1 cellular context compared by ENCODE assay signal in genomic region chr16:89422905-89423630, GRCh38.
TF ChIP-seq lines count a peak whose summit lies in the region.

No MANE protein-coding gene starts in this region.

TF ChIP-seq in HepG2, 621 proteins besides CTCF, POLR2A, EP300 and RAD21 (continued from another document and continues in another):
- TF ChIP-seq ATF6 (CRISPR knock-in tag; conservative IDR thresholded peaks at IDR 0.05) (no peak), HNF4G (IDR thresholded peaks at IDR 0.05; ENCODE audit: borderline replicate concordance, low read depth, low read length) (no peak), HNF4G (CRISPR knock-in tag; IDR thresholded peaks at IDR 0.05; ENCODE audit: borderline replicate concordance, low read depth) (no peak), ZNF768 (CRISPR knock-in tag; IDR thresholded peaks at IDR 0.05) (no peak), ZFP36L1 (CRISPR knock-in tag; IDR thresholded peaks at IDR 0.05) (no peak), PHF8 (CRISPR knock-in tag; IDR thresholded peaks at IDR 0.05) (no peak; the same call in 1 of the 2 replicates), ARHGAP35 (CRISPR knock-in tag; IDR thresholded peaks at IDR 0.05; ENCODE audit: borderline replicate concordance) (peak; percentile 36; the same call in 1 of the 2 replicates), HCFC1 (IDR thresholded peaks at IDR 0.05; ENCODE audit: low read depth, low read length) (no peak), ZNF530 (CRISPR knock-in tag; IDR thresholded peaks at IDR 0.05; ENCODE audit: low read depth) (no peak), SALL1 (CRISPR knock-in tag; IDR thresholded peaks at IDR 0.05) (peak; percentile 90), ZNF432 (CRISPR knock-in tag; IDR thresholded peaks at IDR 0.05; ENCODE audit: borderline replicate concordance) (no peak), CERS6 (CRISPR knock-in tag; IDR thresholded peaks at IDR 0.05) (no peak), ARNT2 (CRISPR knock-in tag; IDR thresholded peaks at IDR 0.05; ENCODE audit: low read depth) (no peak), ZSCAN22 (CRISPR knock-in tag; IDR thresholded peaks at IDR 0.05) (no peak), KAT8 (CRISPR knock-in tag; IDR thresholded peaks at IDR 0.05) (peak; percentile 56; the same call in 1 of the 2 replicates), NCOA2 (CRISPR knock-in tag; IDR thresholded peaks at IDR 0.05) (peak; percentile 25; the same call in 1 of the 2 replicates), SRSF9 (IDR thresholded peaks at IDR 0.05; ENCODE audit: borderline replicate concordance, insufficient read depth, low read depth, low read length, poor library complexity, severe bottlenecking) (no peak), ZNF350 (CRISPR knock-in tag; IDR thresholded peaks at IDR 0.05; ENCODE audit: borderline replicate concordance, low read depth) (0 out of 2 replicates have a peak, but pooled peaks have one; percentile 45), PBX3 (CRISPR knock-in tag; IDR thresholded peaks at IDR 0.05; ENCODE audit: borderline replicate concordance) (no peak), FOSL1 (CRISPR knock-in tag; IDR thresholded peaks at IDR 0.05; ENCODE audit: borderline replicate concordance) (no peak), JUNB (CRISPR knock-in tag; IDR thresholded peaks at IDR 0.05; ENCODE audit: borderline replicate concordance) (no peak), TEAD3 (CRISPR knock-in tag; optimal IDR thresholded peaks at IDR 0.05; ENCODE audit: borderline replicate concordance) (peak; percentile 54), DPF2 (CRISPR knock-in tag; IDR thresholded peaks at IDR 0.05; ENCODE audit: borderline replicate concordance, low read depth) (peak; percentile 48; the same call in 1 of the 2 replicates), CHD2 (IDR thresholded peaks at IDR 0.05; ENCODE audit: low read depth, low read length) (no peak), ATF2 (CRISPR knock-in tag; IDR thresholded peaks at IDR 0.05) (peak; percentile 28), THRA (CRISPR knock-in tag; IDR thresholded peaks at IDR 0.05; ENCODE audit: borderline replicate concordance) (no peak), ZBTB38 (CRISPR knock-in tag; IDR thresholded peaks at IDR 0.05) (peak; percentile 47; the same call in 1 of the 2 replicates), ZNF232 (CRISPR knock-in tag; IDR thresholded peaks at IDR 0.05; ENCODE audit: borderline replicate concordance) (peak; percentile 74; the same call in 1 of the 2 replicates), MIXL1 (CRISPR knock-in tag; IDR thresholded peaks at IDR 0.05) (no peak), ZBTB1 (CRISPR knock-in tag; IDR thresholded peaks at IDR 0.05; ENCODE audit: borderline replicate concordance) (no peak), ZBTB10 (CRISPR knock-in tag; IDR thresholded peaks at IDR 0.05; ENCODE audit: borderline replicate concordance) (no peak; the same call in 1 of the 2 replicates), ZNF597 (CRISPR knock-in tag; IDR thresholded peaks at IDR 0.05) (no peak), RBAK (CRISPR knock-in tag; IDR thresholded peaks at IDR 0.05) (no peak), ZNF121 (CRISPR knock-in tag; IDR thresholded peaks at IDR 0.05) (no peak), RFX3 (CRISPR knock-in tag; IDR thresholded peaks at IDR 0.05) (no peak), NFYB (CRISPR knock-in tag; IDR thresholded peaks at IDR 0.05) (peak; percentile 49; the same call in 1 of the 2 replicates), PHF20 (CRISPR knock-in tag; IDR thresholded peaks at IDR 0.05) (no peak), KDM1A (CRISPR knock-in tag; IDR thresholded peaks at IDR 0.05) (no peak), ZFP62 (CRISPR knock-in tag; IDR thresholded peaks at IDR 0.05) (no peak), ZNF552 (CRISPR knock-in tag; IDR thresholded peaks at IDR 0.05; ENCODE audit: borderline replicate concordance) (no peak), ZNF430 (CRISPR knock-in tag; IDR thresholded peaks at IDR 0.05) (peak; percentile 85; the same call in 1 of the 2 replicates), ZSCAN12 (CRISPR knock-in tag; IDR thresholded peaks at IDR 0.05) (no peak), ZNF788 (CRISPR knock-in tag; IDR thresholded peaks at IDR 0.05; ENCODE audit: borderline replicate concordance) (no peak), ATAD3A (CRISPR knock-in tag; IDR thresholded peaks at IDR 0.05) (no peak), ATF5 (CRISPR knock-in tag; IDR thresholded peaks at IDR 0.05; ENCODE audit: low read depth) (no peak), SYNCRIP (IDR thresholded peaks at IDR 0.05; ENCODE audit: insufficient read depth, low read depth, low read length) (no peak), NRL (CRISPR knock-in tag; IDR thresholded peaks at IDR 0.05; ENCODE audit: borderline replicate concordance) (no peak), DMAP1 (CRISPR knock-in tag; IDR thresholded peaks at IDR 0.05) (no peak), ZNF383 (CRISPR knock-in tag; IDR thresholded peaks at IDR 0.05; ENCODE audit: borderline replicate concordance) (0 out of 2 replicates have a peak, but pooled peaks have one; percentile 27), RBM22 (optimal IDR thresholded peaks at IDR 0.05; ENCODE audit: low read length) (peak; percentile 96), ZSCAN25 (CRISPR knock-in tag; IDR thresholded peaks at IDR 0.05) (0 out of 2 replicates have a peak, but pooled peaks have one; percentile 29), ZNF670 (CRISPR knock-in tag; IDR thresholded peaks at IDR 0.05; ENCODE audit: borderline replicate concordance) (no peak), ZBTB42 (CRISPR knock-in tag; IDR thresholded peaks at IDR 0.05) (no peak), TBL1XR1 (IDR thresholded peaks at IDR 0.05; ENCODE audit: borderline replicate concordance, low read length, partially characterized antibody) (no peak), ZBTB20 (CRISPR knock-in tag; IDR thresholded peaks at IDR 0.05; ENCODE audit: borderline replicate concordance, low read depth) (no peak), TFAP4 (IDR thresholded peaks at IDR 0.05; ENCODE audit: borderline replicate concordance, low read depth) (peak; percentile 66), E2F2 (CRISPR knock-in tag; IDR thresholded peaks at IDR 0.05; ENCODE audit: borderline replicate concordance) (no peak), WIZ (CRISPR knock-in tag; IDR thresholded peaks at IDR 0.05) (no peak), ZNF691 (CRISPR knock-in tag; IDR thresholded peaks at IDR 0.05; ENCODE audit: borderline replicate concordance, low read depth) (peak; percentile 60; the same call in 1 of the 2 replicates)
